15 cellular contexts compared by ENCODE assay signal in the genomic region with DNA sequence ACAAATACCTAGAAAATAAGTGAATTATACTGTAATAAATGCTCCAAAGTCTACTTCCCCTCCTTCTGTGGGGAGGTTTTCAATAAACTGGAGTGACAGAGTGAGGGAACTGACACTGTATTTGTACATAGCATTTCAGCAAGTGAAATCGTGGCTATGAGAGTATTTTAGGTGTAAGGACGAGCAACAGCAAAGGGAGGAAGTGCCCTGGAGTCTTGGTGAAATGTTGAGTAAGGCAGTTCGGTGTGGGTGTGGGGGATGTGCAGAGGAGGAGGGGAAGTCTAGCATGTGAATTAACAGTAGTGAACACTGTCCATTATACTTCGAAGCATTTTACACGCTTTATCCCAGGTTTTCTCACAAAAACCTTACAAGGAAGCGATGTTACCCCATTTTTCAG. TPM values are rescaled to one million over a fixed set of nuclear protein-coding genes. Genes with fewer than 3 reads are reported as not detected.
DNase-seq lines count a peak whose midpoint lies in the region; ATAC-seq and TF ChIP-seq lines count a peak whose summit lies in the region.
"Had no signal": no experiment of that assay in that cellular context is flagged by ENCODE, and none has a peak within 500 bp of the region (broad histone marks: within the 10 kb centered on the region; RNA-seq: fewer than 3 reads in every experiment).

No MANE protein-coding gene starts in this region.

- H3K14ac ChIP-seq in IMR-90 (replicated peaks; ENCODE audit: low read depth, low read length) (0 out of 2 replicates have a peak overlapping the region, but pooled peaks have one; percentile 35), mesenchymal stem cell (ENCODE audit: low read length in 2 of 2) (no peak overlapping the region)

- H4K20me1 ChIP-seq in IMR-90 (ENCODE audit: insufficient read depth, low read length), result no peaks in the 10 kb centered on the region

- H3K36me3 ChIP-seq in IMR-90 (ENCODE audit: control insufficient read depth, insufficient read depth, low read length) (no peaks in the 10 kb centered on the region), tibial artery (no peaks in the 10 kb centered on the region), mesenchymal stem cell (ENCODE audit: control insufficient read depth in 1 of 2, insufficient read depth in 2 of 2, low read depth in 1 of 2, low read length in 2 of 2) (no peaks in the 10 kb centered on the region)

- H4K91ac ChIP-seq in IMR-90 (ENCODE audit: insufficient read depth, low read depth, low read length), result no peak overlapping the region
- H4K91ac ChIP-seq in mesenchymal stem cell (ENCODE audit: low read length), result no peak overlapping the region

- in situ Hi-C loops in IMR-90 (cut with MboI; ENCODE audit: low sequenced_read_pairs), result no loop called here

- H3K27ac ChIP-seq in IMR-90 (ENCODE audit: insufficient read depth, low read length) (no peak overlapping the region), right cardiac atrium (ENCODE audit: low read length) (no peak overlapping the region), tibial artery (no peak overlapping the region), mesenchymal stem cell (ENCODE audit: low read length, poor library complexity, severe bottlenecking) (no peak overlapping the region)

- DNase-seq in IMR-90, result no peak
- peak; percentile 99 for DNase-seq in SKM-1 treated with dmso at 0.1 percent for 144 hours (lab: John Stamatoyannopoulos, UW; ENCODE audit: unreplicated experiment)
- DNase-seq in right cardiac atrium, result peak in 1 of 3 donors; percentile 45
- peak; percentile 45 to 66 for DNase-seq in tibial artery
- no peak for DNase-seq in NCI-H2029 treated with DMSO at 0.1 percent for 48 hours (lab: John Stamatoyannopoulos, UW)
- DNase-seq in mesenchymal stem cell, result no peak
- DNase-seq in activated CD4-positive, alpha-beta memory T cell treated with anti-CD3 and anti-CD28 coated beads, Interleukin-2, amount 10 ng/mL, durations not matched to agents 7 days and 5 days, result no peak
- DNase-seq: activated CD4-positive, alpha-beta T cell treated with anti-CD3 and anti-CD28 coated beads for 36 hours; activated naive CD8-positive, alpha-beta T cell treated with anti-CD3 and anti-CD28 coated beads, Interleukin-2, amount 10 ng/mL, durations not matched to agents 7 days and 5 days; CD4-positive, CD25-positive, alpha-beta regulatory T cell; central memory CD4-positive, alpha-beta T cell; stimulated activated naive CD4-positive, alpha-beta T cell had no signal

- H2AFZ ChIP-seq in IMR-90 (replicated peaks; ENCODE audit: low read length, poor library complexity) (no peak overlapping the region), mesenchymal stem cell (ENCODE audit: low read depth, low read length) (no peak overlapping the region)

- H3K9me3 ChIP-seq in IMR-90 (ENCODE audit: control insufficient read depth, insufficient read depth, low read length) (no peaks in the 10 kb centered on the region), right cardiac atrium (ENCODE audit: control insufficient read depth, low read length) (no peaks in the 10 kb centered on the region), tibial artery (no peaks in the 10 kb centered on the region), mesenchymal stem cell (ENCODE audit: control insufficient read depth, low read length) (no peaks in the 10 kb centered on the region)

- WGBS in IMR-90 (ENCODE audit: extremely low coverage in 2 of 2, insufficient read length in 1 of 2), 2 experiments, result 100% methylated on average over 1 of the region's 6 CpGs; no CpG with 5 or more reads in 1 of the 2 experiments
- 71% methylated on average over 6 of the region's 6 CpGs for WGBS in right cardiac atrium
- 86% methylated on average over 3 of the region's 6 CpGs for WGBS in mesenchymal stem cell

- H3K36me3 Mint-ChIP-seq in activated CD4-positive, alpha-beta memory T cell treated with anti-CD3 and anti-CD28 coated beads, Interleukin-2, amount 10 ng/mL, durations not matched to agents 7 days and 5 days (ENCODE audit: low read depth), result no peaks in the 10 kb centered on the region
- H3K36me3 Mint-ChIP-seq: activated naive CD8-positive, alpha-beta T cell treated with anti-CD3 and anti-CD28 coated beads, Interleukin-2, amount 10 ng/mL, durations not matched to agents 7 days and 5 days; CD4-positive, CD25-positive, alpha-beta regulatory T cell had no signal

- H3K79me1 ChIP-seq in IMR-90 (ENCODE audit: low read depth in 1 of 2, low read length in 2 of 2), result no peaks in the 10 kb centered on the region
- no peaks in the 10 kb centered on the region for H3K79me1 ChIP-seq in mesenchymal stem cell (replicated peaks; ENCODE audit: low read length, poor library complexity, severe bottlenecking)

- no peak overlapping the region for H3K27ac Mint-ChIP-seq in activated CD4-positive, alpha-beta memory T cell treated with anti-CD3 and anti-CD28 coated beads, Interleukin-2, amount 10 ng/mL, durations not matched to agents 7 days and 5 days
- H3K27ac Mint-ChIP-seq: activated CD4-positive, alpha-beta T cell treated with anti-CD3 and anti-CD28 coated beads for 36 hours; activated naive CD8-positive, alpha-beta T cell treated with anti-CD3 and anti-CD28 coated beads, Interleukin-2, amount 10 ng/mL, durations not matched to agents 7 days and 5 days had no signal

- peak overlapping the region; percentile 15; the same call in 2 of the 3 replicates for H2BK15ac ChIP-seq in IMR-90 (ENCODE audit: low read depth, low read length)
- H2BK15ac ChIP-seq in mesenchymal stem cell (ENCODE audit: low read depth, poor library complexity, severe bottlenecking), result no peak overlapping the region

- H2BK5ac ChIP-seq in IMR-90 (ENCODE audit: low read depth, low read length, poor library complexity, severe bottlenecking), result no peak overlapping the region
- H2BK5ac ChIP-seq in mesenchymal stem cell (ENCODE audit: low read depth, low read length, poor library complexity, severe bottlenecking), result no peak overlapping the region

- H4K8ac ChIP-seq in IMR-90 (ENCODE audit: low read depth in 2 of 2, low read length in 2 of 2) (no peak overlapping the region; a peak in 1 of 4 replicates), mesenchymal stem cell (ENCODE audit: low read length) (no peak overlapping the region)

- H2AK5ac ChIP-seq in IMR-90 (ENCODE audit: low read depth, low read length) (peak overlapping the region; percentile 33; the same call in 1 of the 2 replicates), mesenchymal stem cell (ENCODE audit: low read length, severe bottlenecking) (no peak overlapping the region)

- H3K27me3 Mint-ChIP-seq in activated CD4-positive, alpha-beta memory T cell treated with anti-CD3 and anti-CD28 coated beads, Interleukin-2, amount 10 ng/mL, durations not matched to agents 7 days and 5 days, result peaks cover 26% of the 10 kb centered on the region

- H3K23ac ChIP-seq in IMR-90 (ENCODE audit: low read depth, low read length), result no peak overlapping the region
- H3K23ac ChIP-seq in mesenchymal stem cell (ENCODE audit: low read length in 2 of 2), result no peak overlapping the region

- H3K4ac ChIP-seq in IMR-90 (ENCODE audit: low read depth, low read length), result no peak overlapping the region
- no peak overlapping the region for H3K4ac ChIP-seq in mesenchymal stem cell (ENCODE audit: low read depth in 1 of 2, low read length in 2 of 2)

- H2BK120ac ChIP-seq in IMR-90 (ENCODE audit: low read depth, low read length), result 0 out of 2 replicates have a peak overlapping the region, but pooled peaks have one; percentile 4
- H2BK120ac ChIP-seq in mesenchymal stem cell (ENCODE audit: low read depth, low read length), result no peak overlapping the region

- BruUV-seq in IMR-90 (replicated peaks; lab: Mats Ljungman, UMichigan), result no TSS peak

- H3K4me3 ChIP-seq in IMR-90 (ENCODE audit: insufficient read depth, low read depth, low read length) (no peak overlapping the region), right cardiac atrium (ENCODE audit: low read length) (no peak overlapping the region), tibial artery (no peak overlapping the region), mesenchymal stem cell (ENCODE audit: insufficient read depth in 1 of 2, low read depth in 1 of 2, low read length in 2 of 2) (no peak overlapping the region)

- H3K56ac ChIP-seq in IMR-90 (ENCODE audit: extremely low read depth, insufficient read depth, low read length), result no peak overlapping the region

- H2BK20ac ChIP-seq in IMR-90 (ENCODE audit: low read depth, low read length), result peak overlapping the region; percentile 57; the same call in 1 of the 2 replicates

- ATAC-seq in IMR-90 (ENCODE audit: low read depth), result no peak
- peak; percentile 50 to 68 for ATAC-seq in right cardiac atrium
- no peak for ATAC-seq in GM18870 (IDR thresholded peaks at IDR 0.05; ENCODE audit: unreplicated experiment)
- ATAC-seq: activated CD4-positive, alpha-beta T cell treated with anti-CD3 and anti-CD28 coated beads for 36 hours had no signal

- POLR2A ChIA-PET in IMR-90 (lab: Charles Lee; ENCODE audit: unreplicated experiment), result no interaction called here
- POLR2A ChIA-PET in activated CD4-positive, alpha-beta memory T cell treated with anti-CD3 and anti-CD28 coated beads, Interleukin-2, amount 10 ng/mL, durations not matched to agents 7 days and 5 days (lab: Charles Lee), result no interaction called here

- H3K9me1 ChIP-seq in IMR-90 (ENCODE audit: insufficient read depth, low read length), result no peaks in the 10 kb centered on the region; the same call in 1 of the 2 replicates

- TF ChIP-seq CTCF in IMR-90 (conservative IDR thresholded peaks at IDR 0.05; ENCODE audit: low read depth, low read length), result no peak
- no peak for TF ChIP-seq CTCF in tibial artery (IDR thresholded peaks at IDR 0.05)

- no peak for TF ChIP-seq RAD21 in IMR-90 (IDR thresholded peaks at IDR 0.05; ENCODE audit: low read length)

- H3K4me1 Mint-ChIP-seq in activated CD4-positive, alpha-beta memory T cell treated with anti-CD3 and anti-CD28 coated beads, Interleukin-2, amount 10 ng/mL, durations not matched to agents 7 days and 5 days, result peaks cover 23% of the 10 kb centered on the region

- peak overlapping the region; percentile 29; the same call in 1 of the 2 replicates for H4K5ac ChIP-seq in IMR-90 (ENCODE audit: low read depth, low read length)

- H3K9me3 Mint-ChIP-seq in activated CD4-positive, alpha-beta memory T cell treated with anti-CD3 and anti-CD28 coated beads, Interleukin-2, amount 10 ng/mL, durations not matched to agents 7 days and 5 days, result no peaks in the 10 kb centered on the region
- H3K9me3 Mint-ChIP-seq: activated naive CD8-positive, alpha-beta T cell treated with anti-CD3 and anti-CD28 coated beads, Interleukin-2, amount 10 ng/mL, durations not matched to agents 7 days and 5 days had no signal

- intact Hi-C loops in IMR-90 (cut with micrococcal nuclease) (no loop called here), right cardiac atrium (cut with DNase I) (no loop called here), tibial artery (cut with DNase I; ENCODE audit: low total_unique reads) (no loop called here)

- no peak overlapping the region for H2AK9ac ChIP-seq in IMR-90 (replicated peaks; ENCODE audit: low read depth, low read length, poor library complexity)

- dilution Hi-C loops in IMR-90 (cut with HindIII; ENCODE audit: low sequenced_read_pairs, unreplicated experiment), result no loop called here

- CTCF ChIA-PET in IMR-90 (lab: Yijun Ruan, JAX), result no interaction called here
- CTCF ChIA-PET in activated CD4-positive, alpha-beta memory T cell treated with anti-CD3 and anti-CD28 coated beads, Interleukin-2, amount 10 ng/mL, durations not matched to agents 7 days and 5 days (lab: Charles Lee), result no interaction called here

- H3K18ac ChIP-seq in IMR-90 (ENCODE audit: low read depth, low read length) (peak overlapping the region; percentile 71; the same call in 1 of the 2 replicates), mesenchymal stem cell (ENCODE audit: low read depth in 1 of 2, low read length in 2 of 2) (no peak overlapping the region)

- no peak overlapping the region for H3K4me2 ChIP-seq in IMR-90 (ENCODE audit: low read depth, low read length)
- no peak overlapping the region for H3K4me2 ChIP-seq in mesenchymal stem cell (ENCODE audit: low read length, poor library complexity, severe bottlenecking)

- H3K4me1 ChIP-seq in IMR-90 (ENCODE audit: control insufficient read depth, insufficient read depth, low read length) (peaks cover 3% of the 10 kb centered on the region; the same call in 1 of the 2 replicates), right cardiac atrium (ENCODE audit: control insufficient read depth, insufficient read depth, low read length) (peaks cover 3% of the 10 kb centered on the region), tibial artery (peaks cover 0 to 8% (median 2%) of the 10 kb centered on the region in 4 donors), mesenchymal stem cell (ENCODE audit: control insufficient read depth, insufficient read depth, low read depth, low read length) (no peaks in the 10 kb centered on the region)

- no peak overlapping the region for H3K9ac ChIP-seq in IMR-90 (ENCODE audit: low read depth, low read length)
- H3K9ac ChIP-seq in mesenchymal stem cell (ENCODE audit: low read length), result no peak overlapping the region

- no peak overlapping the region for H3K4me3 Mint-ChIP-seq in activated CD4-positive, alpha-beta memory T cell treated with anti-CD3 and anti-CD28 coated beads, Interleukin-2, amount 10 ng/mL, durations not matched to agents 7 days and 5 days
- H3K4me3 Mint-ChIP-seq: activated CD4-positive, alpha-beta T cell treated with anti-CD3 and anti-CD28 coated beads for 36 hours; activated naive CD8-positive, alpha-beta T cell treated with anti-CD3 and anti-CD28 coated beads, Interleukin-2, amount 10 ng/mL, durations not matched to agents 7 days and 5 days had no signal

- no peak for TF ChIP-seq POLR2A in IMR-90 (IDR thresholded peaks at IDR 0.05; ENCODE audit: low read depth, low read length)

- H2BK12ac ChIP-seq in mesenchymal stem cell (ENCODE audit: low read length in 2 of 2), result no peak overlapping the region

- H3K27me3 ChIP-seq in IMR-90 (ENCODE audit: control insufficient read depth, insufficient read depth, low read length) (no peaks in the 10 kb centered on the region), right cardiac atrium (ENCODE audit: control insufficient read depth, insufficient read depth) (no peaks in the 10 kb centered on the region), tibial artery (no peaks in the 10 kb centered on the region), mesenchymal stem cell (ENCODE audit: control insufficient read depth in 1 of 2, insufficient read depth in 1 of 2, low read length in 2 of 2) (no peaks in the 10 kb centered on the region)

RNA-seq across cellular contexts. Expression of gene P2RY13, which starts 18.1 kb away (rescaled TPM):
- not detected in 2 replicates for total RNA-seq in IMR-90 (2012; rRNA removed)
- not detected in 2 replicates for polyA plus RNA-seq in IMR-90 (2012; rRNA removed)
- polyA plus RNA-seq in IMR-90 (2012; cell fraction: cytosol; rRNA removed), result not detected in 2 replicates
- not detected in 2 replicates for polyA plus RNA-seq in IMR-90 (2012; cell fraction: nucleus; rRNA removed; ENCODE audit: low replicate concordance)
- total RNA-seq in right cardiac atrium, result 1 to 10 TPM; 1.2 to 2.1 (median 1.5) TPM
- polyA plus RNA-seq in right cardiac atrium, result 0.29 TPM
- not detected for polyA plus RNA-seq in mesenchymal stem cell (2013, experiment 1 of 2)
- polyA plus RNA-seq in mesenchymal stem cell (2013, experiment 2 of 2), result not detected
- not detected for total RNA-seq in activated CD4-positive, alpha-beta memory T cell treated with anti-CD3 and anti-CD28 coated beads, Interleukin-2, amount 10 ng/mL, durations not matched to agents 7 days and 5 days
- total RNA-seq: activated CD4-positive, alpha-beta T cell treated with anti-CD3 and anti-CD28 coated beads for 36 hours; activated naive CD8-positive, alpha-beta T cell treated with anti-CD3 and anti-CD28 coated beads, Interleukin-2, amount 10 ng/mL, durations not matched to agents 7 days and 5 days; CD4-positive, CD25-positive, alpha-beta regulatory T cell had no signal

RNA-seq across cellular contexts. Expression of gene GPR87, which starts 30.8 kb away (rescaled TPM):
- total RNA-seq in IMR-90 (2012; rRNA removed), result 0.28 and 0.36 TPM in 2 replicates
- 0.26 TPM in 2 replicates for polyA plus RNA-seq in IMR-90 (2012; rRNA removed)
- polyA plus RNA-seq in IMR-90 (2012; cell fraction: cytosol; rRNA removed), result 0.05 and 0.06 TPM in 2 replicates
- polyA plus RNA-seq in IMR-90 (2012; cell fraction: nucleus; rRNA removed; ENCODE audit: low replicate concordance), result 0.05 and 0.21 TPM in 2 replicates
- not detected for total RNA-seq in right cardiac atrium
- not detected for polyA plus RNA-seq in right cardiac atrium
- polyA plus RNA-seq in mesenchymal stem cell (2013, experiment 1 of 2), result 0.07 TPM
- 0.11 TPM for polyA plus RNA-seq in mesenchymal stem cell (2013, experiment 2 of 2)
- total RNA-seq in activated CD4-positive, alpha-beta memory T cell treated with anti-CD3 and anti-CD28 coated beads, Interleukin-2, amount 10 ng/mL, durations not matched to agents 7 days and 5 days, result under 1 TPM in 1 of 2 experiments, not detected in 1; 0.33 TPM
- total RNA-seq: activated naive CD8-positive, alpha-beta T cell treated with anti-CD3 and anti-CD28 coated beads, Interleukin-2, amount 10 ng/mL, durations not matched to agents 7 days and 5 days; CD4-positive, CD25-positive, alpha-beta regulatory T cell had no signal
- polyA plus RNA-seq: CD4-positive, CD25-positive, alpha-beta regulatory T cell; neural cell had no signal

RNA-seq across cellular contexts. Expression of gene P2RY12, which starts 37.1 kb away (rescaled TPM):
- not detected in 2 replicates for total RNA-seq in IMR-90 (2012; rRNA removed)
- not detected in 2 replicates for polyA plus RNA-seq in IMR-90 (2012; rRNA removed)
- polyA plus RNA-seq in IMR-90 (2012; cell fraction: cytosol; rRNA removed), result not detected in 2 replicates
- polyA plus RNA-seq in IMR-90 (2012; cell fraction: nucleus; rRNA removed; ENCODE audit: low replicate concordance), result not detected in 2 replicates
- total RNA-seq in right cardiac atrium, result 1 to 10 TPM; 1.3 to 4.0 (median 1.4) TPM
- 1.2 TPM for polyA plus RNA-seq in right cardiac atrium
- polyA plus RNA-seq in mesenchymal stem cell (2013, experiment 1 of 2), result not detected
- 0.04 TPM for polyA plus RNA-seq in mesenchymal stem cell (2013, experiment 2 of 2)
- total RNA-seq in activated CD4-positive, alpha-beta memory T cell treated with anti-CD3 and anti-CD28 coated beads, Interleukin-2, amount 10 ng/mL, durations not matched to agents 7 days and 5 days, result not detected
- total RNA-seq: activated CD4-positive, alpha-beta T cell treated with anti-CD3 and anti-CD28 coated beads for 36 hours; activated naive CD8-positive, alpha-beta T cell treated with anti-CD3 and anti-CD28 coated beads, Interleukin-2, amount 10 ng/mL, durations not matched to agents 7 days and 5 days; kidney epithelial cell had no signal
- polyA plus RNA-seq: CD4-positive, CD25-positive, alpha-beta regulatory T cell; neural cell had no signal

Comparison
In these comparisons a context has a peak if more than half of its experiments do, and no peak if none do; other contexts are left out.
1. ATAC-seq: peak in right cardiac atrium (2 of 2); none in IMR-90 (single experiment) and GM18870 (single experiment).
2. DNase-seq: peak in SKM-1 treated with dmso at 0.1 percent for 144 hours (single experiment) and tibial artery (2 of 2); none in IMR-90 (single experiment), NCI-H2029 treated with DMSO at 0.1 percent for 48 hours (single experiment), mesenchymal stem cell (single experiment) and activated CD4-positive, alpha-beta memory T cell treated with anti-CD3 and anti-CD28 coated beads, Interleukin-2, amount 10 ng/mL, durations not matched to agents 7 days and 5 days (single experiment).